In genomic region chr2:240791211-240791800, GRCh38 we compare ENCODE assay signal across 19 cellular contexts. TPM values are rescaled to one million over a fixed set of nuclear protein-coding genes. Genes with fewer than 3 reads are reported as not detected.
DNase-seq lines count a peak whose midpoint lies in the region; ATAC-seq and TF ChIP-seq lines count a peak whose summit lies in the region.
"Had no signal": no experiment of that assay in that cellular context is flagged by ENCODE, and none has a peak within 500 bp of the region (broad histone marks: within the 10 kb centered on the region; RNA-seq: fewer than 3 reads in every experiment).

No MANE protein-coding gene starts in this region.

- H3K36me3 Mint-ChIP-seq in activated CD4-positive, alpha-beta T cell treated with anti-CD3 and anti-CD28 coated beads for 36 hours (ENCODE audit: low read depth) = no peaks in the 10 kb centered on the region
- no peaks in the 10 kb centered on the region for H3K36me3 Mint-ChIP-seq in activated CD4-positive, alpha-beta T cell treated with anti-CD3 and anti-CD28 coated beads, Interleukin-2, amount 10 ng/mL, durations not matched to agents 24 days and 14 days (ENCODE audit: low read depth)
- no peaks in the 10 kb centered on the region for H3K36me3 Mint-ChIP-seq in natural killer cell treated with Interleukin-12 subunit alpha and Interleukin-12 subunit beta and Interleukin-15 and Interleukin-18, amount 100 ng/mL, for 72 hours
- H3K36me3 Mint-ChIP-seq in natural killer cell (no peaks in the 10 kb centered on the region), nephron (ENCODE audit: low read depth) (no peaks in the 10 kb centered on the region), GM23338 (ENCODE audit: low read depth) (peaks cover 50% of the 10 kb centered on the region)
- H3K36me3 Mint-ChIP-seq: CD8-positive, alpha-beta memory T cell had no signal

- peak; percentile 3 for DNase-seq in activated CD4-positive, alpha-beta T cell treated with anti-CD3 and anti-CD28 coated beads for 36 hours
- DNase-seq in activated CD4-positive, alpha-beta T cell treated with anti-CD3 and anti-CD28 coated beads, Interleukin-2, amount 10 ng/mL, durations not matched to agents 24 days and 14 days = no peak
- peak; percentile 58 for DNase-seq in natural killer cell treated with Interleukin-12 subunit alpha and Interleukin-12 subunit beta and Interleukin-15 and Interleukin-18, amount 100 ng/mL, for 72 hours (ENCODE audit: low spot score)
- DNase-seq in natural killer cell (no peak), aorta (peak; percentile 32 to 72), GM23338 (ENCODE audit: low spot score) (no peak)
- DNase-seq in central memory CD4-positive, alpha-beta T cell = no peak
- DNase-seq: DND-41, GDM1, KBM-7, NCI-H1436, NCI-H2029 treated with DMSO at 0.1 percent for 48 hours, NCI-H2171 treated with DMSO at 0.1 percent for 48 hours, NCI-H446 treated with DMSO at 0.1 percent for 48 hours, NCI-H748 treated with DMSO at 0.1 percent for 48 hours, RPMI8226 had no signal

- no peaks in the 10 kb centered on the region for H3K4me1 Mint-ChIP-seq in activated CD4-positive, alpha-beta T cell treated with anti-CD3 and anti-CD28 coated beads for 36 hours
- H3K4me1 Mint-ChIP-seq in activated CD4-positive, alpha-beta T cell treated with anti-CD3 and anti-CD28 coated beads, Interleukin-2, amount 10 ng/mL, durations not matched to agents 24 days and 14 days = no peaks in the 10 kb centered on the region
- H3K4me1 Mint-ChIP-seq in natural killer cell treated with Interleukin-12 subunit alpha and Interleukin-12 subunit beta and Interleukin-15 and Interleukin-18, amount 100 ng/mL, for 72 hours (ENCODE audit: low read depth in 2 of 2) = no peaks in the 10 kb centered on the region
- H3K4me1 Mint-ChIP-seq in natural killer cell (no peaks in the 10 kb centered on the region), nephron (peaks cover 45% of the 10 kb centered on the region), GM23338 (peaks cover 21% of the 10 kb centered on the region)
- H3K4me1 Mint-ChIP-seq: CD8-positive, alpha-beta memory T cell had no signal

- TF ChIP-seq CTCF in natural killer cell (IDR thresholded peaks at IDR 0.05) (no peak), nephron (IDR thresholded peaks at IDR 0.05; ENCODE audit: unreplicated experiment in 3 of 3) (no peak), GM23338 (conservative IDR thresholded peaks at IDR 0.05; ENCODE audit: low read depth in 2 of 2) (no peak)

- no peak overlapping the region for H3K27ac ChIP-seq in aorta (ENCODE audit: low read depth in 1 of 2, low read length in 2 of 2)
- no peak overlapping the region for H3K27ac ChIP-seq in GM23338 (ENCODE audit: low read depth)
- H3K27ac ChIP-seq: 22Rv1 had no signal

- H3K4me2 ChIP-seq in GM23338 = no peak overlapping the region

- H3K36me3 ChIP-seq in aorta (ENCODE audit: control insufficient read depth in 1 of 2, insufficient read depth in 2 of 2, low read length in 1 of 2) = no peaks in the 10 kb centered on the region
- H3K36me3 ChIP-seq in GM23338 (ENCODE audit: insufficient read depth) = peaks cover 3% of the 10 kb centered on the region; the same call in 1 of the 2 replicates

- H3K4me3 ChIP-seq in aorta (ENCODE audit: low read length in 2 of 2) = no peak overlapping the region
- no peak overlapping the region for H3K4me3 ChIP-seq in GM23338

- CTCF ChIA-PET in activated CD4-positive, alpha-beta T cell treated with anti-CD3 and anti-CD28 coated beads for 36 hours (lab: Charles Lee) = interaction anchor here (0.6 kb wide), 1 partner anchor 19 kb away, joined by 3 read pairs; no protein-coding TSS in a partner anchor

- H3K9me2 ChIP-seq in GM23338 (ENCODE audit: insufficient read depth) = no peaks in the 10 kb centered on the region

- intact Hi-C loops in activated CD4-positive, alpha-beta T cell treated with anti-CD3 and anti-CD28 coated beads for 36 hours (cut with DNase I, micrococcal nuclease) = no loop called here
- intact Hi-C loops in activated CD4-positive, alpha-beta T cell treated with anti-CD3 and anti-CD28 coated beads, Interleukin-2, amount 10 ng/mL, durations not matched to agents 24 days and 14 days (cut with micrococcal nuclease) = no loop called here
- intact Hi-C loops in natural killer cell (cut with micrococcal nuclease) = no loop called here
- intact Hi-C loops in aorta (cut with DNase I) = no loop called here

- peaks cover 45% of the 10 kb centered on the region for H3K79me2 ChIP-seq in GM23338 (replicated peaks; ENCODE audit: insufficient read depth)

- no peak overlapping the region for H3K4me3 Mint-ChIP-seq in activated CD4-positive, alpha-beta T cell treated with anti-CD3 and anti-CD28 coated beads for 36 hours
- H3K4me3 Mint-ChIP-seq in activated CD4-positive, alpha-beta T cell treated with anti-CD3 and anti-CD28 coated beads, Interleukin-2, amount 10 ng/mL, durations not matched to agents 24 days and 14 days = no peak overlapping the region
- H3K4me3 Mint-ChIP-seq in natural killer cell treated with Interleukin-12 subunit alpha and Interleukin-12 subunit beta and Interleukin-15 and Interleukin-18, amount 100 ng/mL, for 72 hours = no peak overlapping the region
- H3K4me3 Mint-ChIP-seq in natural killer cell = no peak overlapping the region
- H3K4me3 Mint-ChIP-seq in nephron = peak overlapping the region in 1 of 3 experiments; percentile 37
- no peak overlapping the region for H3K4me3 Mint-ChIP-seq in GM23338
- H3K4me3 Mint-ChIP-seq: CD8-positive, alpha-beta memory T cell had no signal

- no peak overlapping the region for H2AFZ ChIP-seq in GM23338

- no peaks in the 10 kb centered on the region for H3K27me3 Mint-ChIP-seq in activated CD4-positive, alpha-beta T cell treated with anti-CD3 and anti-CD28 coated beads for 36 hours
- H3K27me3 Mint-ChIP-seq in activated CD4-positive, alpha-beta T cell treated with anti-CD3 and anti-CD28 coated beads, Interleukin-2, amount 10 ng/mL, durations not matched to agents 24 days and 14 days = no peaks in the 10 kb centered on the region
- peaks cover 0 to under 1% of the 10 kb centered on the region in 2 donors for H3K27me3 Mint-ChIP-seq in natural killer cell treated with Interleukin-12 subunit alpha and Interleukin-12 subunit beta and Interleukin-15 and Interleukin-18, amount 100 ng/mL, for 72 hours
- H3K27me3 Mint-ChIP-seq in natural killer cell (ENCODE audit: low read depth in 2 of 2) (no peaks in the 10 kb centered on the region), nephron (ENCODE audit: low read depth) (no peaks in the 10 kb centered on the region), GM23338 (ENCODE audit: insufficient read depth, low read depth, poor library complexity) (peaks cover 16% of the 10 kb centered on the region)

- no peak for ATAC-seq in activated CD4-positive, alpha-beta T cell treated with anti-CD3 and anti-CD28 coated beads for 36 hours
- no peak for ATAC-seq in natural killer cell treated with Interleukin-12 subunit alpha and Interleukin-12 subunit beta and Interleukin-15 and Interleukin-18, amount 100 ng/mL, for 72 hours
- ATAC-seq in natural killer cell (no peak), aorta (ENCODE audit: low FRiP score) (no peak), GM23338 (no peak)

- WGBS in aorta, 2 donors = 93 to 95% methylated on average over 20 of the region's 20 CpGs

- no peaks in the 10 kb centered on the region for H3K9me3 ChIP-seq in aorta (ENCODE audit: control insufficient read depth, low read length)

- POLR2A ChIA-PET in activated CD4-positive, alpha-beta T cell treated with anti-CD3 and anti-CD28 coated beads for 36 hours (lab: Charles Lee) = no interaction called here

- H3F3A ChIP-seq in GM23338 (replicated peaks; ENCODE audit: low read depth) = no peaks in the 10 kb centered on the region

- H3K4me1 ChIP-seq in aorta (ENCODE audit: control insufficient read depth in 1 of 2, insufficient read depth in 2 of 2, low read length in 2 of 2) (no peaks in the 10 kb centered on the region), GM23338 (ENCODE audit: insufficient read depth) (no peaks in the 10 kb centered on the region)

- H3K9me3 Mint-ChIP-seq in activated CD4-positive, alpha-beta T cell treated with anti-CD3 and anti-CD28 coated beads for 36 hours (ENCODE audit: low read depth) = no peaks in the 10 kb centered on the region
- H3K9me3 Mint-ChIP-seq in activated CD4-positive, alpha-beta T cell treated with anti-CD3 and anti-CD28 coated beads, Interleukin-2, amount 10 ng/mL, durations not matched to agents 24 days and 14 days = no peaks in the 10 kb centered on the region
- no peaks in the 10 kb centered on the region for H3K9me3 Mint-ChIP-seq in natural killer cell treated with Interleukin-12 subunit alpha and Interleukin-12 subunit beta and Interleukin-15 and Interleukin-18, amount 100 ng/mL, for 72 hours
- no peaks in the 10 kb centered on the region for H3K9me3 Mint-ChIP-seq in natural killer cell
- H3K9me3 Mint-ChIP-seq in nephron = no peaks in the 10 kb centered on the region
- H3K9me3 Mint-ChIP-seq in GM23338 = no peaks in the 10 kb centered on the region
- H3K9me3 Mint-ChIP-seq: CD8-positive, alpha-beta memory T cell had no signal

- peaks cover 34% of the 10 kb centered on the region for H4K20me1 ChIP-seq in GM23338 (replicated peaks; ENCODE audit: insufficient read depth)

- no peak overlapping the region for H3K27ac Mint-ChIP-seq in activated CD4-positive, alpha-beta T cell treated with anti-CD3 and anti-CD28 coated beads for 36 hours
- H3K27ac Mint-ChIP-seq in activated CD4-positive, alpha-beta T cell treated with anti-CD3 and anti-CD28 coated beads, Interleukin-2, amount 10 ng/mL, durations not matched to agents 24 days and 14 days = no peak overlapping the region
- no peak overlapping the region for H3K27ac Mint-ChIP-seq in natural killer cell treated with Interleukin-12 subunit alpha and Interleukin-12 subunit beta and Interleukin-15 and Interleukin-18, amount 100 ng/mL, for 72 hours
- H3K27ac Mint-ChIP-seq in natural killer cell = no peak overlapping the region
- H3K27ac Mint-ChIP-seq in nephron = peak overlapping the region; percentile 89 to 99 (median 90)
- H3K27ac Mint-ChIP-seq in GM23338 = no peak overlapping the region
- H3K27ac Mint-ChIP-seq: CD8-positive, alpha-beta memory T cell had no signal

- H3K27me3 ChIP-seq in aorta (ENCODE audit: control insufficient read depth in 1 of 2, insufficient read depth in 2 of 2, low read length in 1 of 2) (no peaks in the 10 kb centered on the region), GM23338 (ENCODE audit: insufficient read depth) (no peaks in the 10 kb centered on the region)

TF ChIP-seq in GM23338, 12 proteins besides CTCF, POLR2A, EP300 and RAD21 (continues in another document):
- TF ChIP-seq CREB1 (CRISPR knock-in tag; IDR thresholded peaks at IDR 0.05; ENCODE audit: low read depth) = no peak

RNA-seq across cellular contexts. Expression of gene KIF1A, which starts 28.7 kb away (rescaled TPM):
- total RNA-seq in activated CD4-positive, alpha-beta T cell treated with anti-CD3 and anti-CD28 coated beads for 36 hours = 1 to 10 TPM; 4.6 to 8.2 TPM
- 0.37 and 0.47 TPM in 2 replicates for total RNA-seq in activated CD4-positive, alpha-beta T cell treated with anti-CD3 and anti-CD28 coated beads, Interleukin-2, amount 10 ng/mL, durations not matched to agents 24 days and 14 days
- under 1 TPM in 1 of 2 donors, not detected in 1; 0.45 TPM for total RNA-seq in natural killer cell treated with Interleukin-12 subunit alpha and Interleukin-12 subunit beta and Interleukin-15 and Interleukin-18, amount 100 ng/mL, for 72 hours
- total RNA-seq in natural killer cell = under 1 TPM in 1 of 3 donors, not detected in 2; 0.09 TPM
- total RNA-seq in aorta = under 1 TPM; 0.72 to 0.78 TPM
- under 1 TPM in 1 of 2 donors, not detected in 1; 0.25 TPM for polyA plus RNA-seq in aorta
- total RNA-seq in GM23338 (2014; rRNA removed; shearing (Covaris generic)) = 183 and 214 TPM in 2 replicates
- polyA plus RNA-seq in GM23338 (2016; fragmentation: Nextera tagmentation; extraction: Ambion mirVana) = 158 and 169 TPM in 2 replicates
- polyA plus RNA-seq: CD8-positive, alpha-beta memory T cell had no signal

Comparison
In these comparisons a context has a peak if more than half of its experiments do, and no peak if none do; other contexts are left out.
1. DNase-seq: peak in activated CD4-positive, alpha-beta T cell treated with anti-CD3 and anti-CD28 coated beads for 36 hours (single experiment), natural killer cell treated with Interleukin-12 subunit alpha and Interleukin-12 subunit beta and Interleukin-15 and Interleukin-18, amount 100 ng/mL, for 72 hours (single experiment) and aorta (2 of 2); none in activated CD4-positive, alpha-beta T cell treated with anti-CD3 and anti-CD28 coated beads, Interleukin-2, amount 10 ng/mL, durations not matched to agents 24 days and 14 days (single experiment), natural killer cell (single experiment), GM23338 (single experiment) and central memory CD4-positive, alpha-beta T cell (single experiment).
2. H3K27ac Mint-ChIP-seq: peak in nephron (3 of 3); none in activated CD4-positive, alpha-beta T cell treated with anti-CD3 and anti-CD28 coated beads for 36 hours (single experiment), activated CD4-positive, alpha-beta T cell treated with anti-CD3 and anti-CD28 coated beads, Interleukin-2, amount 10 ng/mL, durations not matched to agents 24 days and 14 days (single experiment), natural killer cell treated with Interleukin-12 subunit alpha and Interleukin-12 subunit beta and Interleukin-15 and Interleukin-18, amount 100 ng/mL, for 72 hours (0 of 2), natural killer cell (0 of 2) and GM23338 (single experiment).
3. RNA of gene KIF1A, which starts 28.7 kb away (total RNA-seq): 183 to 214 TPM in GM23338; 4.6 to 8.2 TPM in activated CD4-positive, alpha-beta T cell treated with anti-CD3 and anti-CD28 coated beads for 36 hours, 0.72 to 0.78 TPM in aorta, 0.45 TPM in natural killer cell treated with Interleukin-12 subunit alpha and Interleukin-12 subunit beta and Interleukin-15 and Interleukin-18, amount 100 ng/mL, for 72 hours, 0.37 to 0.47 TPM in activated CD4-positive, alpha-beta T cell treated with anti-CD3 and anti-CD28 coated beads, Interleukin-2, amount 10 ng/mL, durations not matched to agents 24 days and 14 days and 0.09 TPM in natural killer cell; every median in the first group is over 10 times any median in the second.